1 cellular context compared by ENCODE assay signal in the genomic region with DNA sequence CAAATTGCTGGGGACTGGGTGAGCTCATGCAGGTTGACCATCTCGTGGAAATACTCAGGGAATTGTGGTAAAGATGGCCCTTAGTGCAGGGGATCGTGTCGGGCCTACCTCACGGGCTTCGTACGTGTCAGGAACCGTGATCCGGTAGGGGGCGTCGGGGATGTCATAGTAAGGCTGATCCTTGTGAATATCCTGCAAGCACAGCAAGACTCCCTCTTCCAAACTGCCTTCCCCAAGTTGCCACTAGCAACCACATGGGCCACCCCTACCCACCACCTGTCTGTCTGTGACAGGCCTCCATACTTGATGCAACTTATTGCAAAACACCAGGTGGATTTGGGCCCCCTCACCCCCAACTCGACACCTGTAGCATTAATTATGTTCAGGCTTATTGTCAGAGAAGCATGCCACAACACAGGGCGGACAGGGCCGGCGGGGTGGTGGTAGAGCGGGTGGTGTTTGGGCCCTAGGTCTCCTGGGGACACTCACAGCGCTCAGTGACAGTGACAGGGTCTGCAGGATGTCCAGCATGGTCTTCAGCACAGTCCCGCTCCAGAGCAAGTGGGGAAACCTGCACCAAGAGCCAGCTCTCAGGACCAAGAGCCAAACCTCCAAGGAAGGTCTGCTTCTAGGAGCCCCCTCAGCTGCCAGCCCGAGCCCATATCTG.
TF ChIP-seq lines count a peak whose summit lies in the region.

No MANE protein-coding gene starts in this region.

TF ChIP-seq in K562, 482 proteins besides CTCF, POLR2A, EP300 and RAD21 (continued from another document and continues in another):
- TF ChIP-seq SRF (CRISPR knock-in tag; IDR thresholded peaks at IDR 0.05), result peak in 1 of 2 experiments; percentile 56; a peak in 1 of 4 replicates
- TF ChIP-seq, protein P1, sequence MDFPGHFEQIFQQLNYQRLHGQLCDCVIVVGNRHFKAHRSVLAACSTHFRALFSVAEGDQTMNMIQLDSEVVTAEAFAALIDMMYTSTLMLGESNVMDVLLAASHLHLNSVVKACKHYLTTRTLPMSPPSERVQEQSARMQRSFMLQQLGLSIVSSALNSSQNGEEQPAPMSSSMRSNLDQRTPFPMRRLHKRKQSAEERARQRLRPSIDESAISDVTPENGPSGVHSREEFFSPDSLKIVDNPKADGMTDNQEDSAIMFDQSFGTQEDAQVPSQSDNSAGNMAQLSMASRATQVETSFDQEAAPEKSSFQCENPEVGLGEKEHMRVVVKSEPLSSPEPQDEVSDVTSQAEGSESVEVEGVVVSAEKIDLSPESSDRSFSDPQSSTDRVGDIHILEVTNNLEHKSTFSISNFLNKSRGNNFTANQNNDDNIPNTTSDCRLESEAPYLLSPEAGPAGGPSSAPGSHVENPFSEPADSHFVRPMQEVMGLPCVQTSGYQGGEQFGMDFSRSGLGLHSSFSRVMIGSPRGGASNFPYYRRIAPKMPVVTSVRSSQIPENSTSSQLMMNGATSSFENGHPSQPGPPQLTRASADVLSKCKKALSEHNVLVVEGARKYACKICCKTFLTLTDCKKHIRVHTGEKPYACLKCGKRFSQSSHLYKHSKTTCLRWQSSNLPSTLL (IDR thresholded peaks at IDR 0.05), result no peak
- 0 out of 2 replicates have a peak, but pooled peaks have one; percentile 74 for TF ChIP-seq ERF (CRISPR knock-in tag; IDR thresholded peaks at IDR 0.05)
- TF ChIP-seq GABPB1 (CRISPR knock-in tag; IDR thresholded peaks at IDR 0.05), result peak; percentile 58; the same call in 1 of the 2 replicates
- TF ChIP-seq NFXL1 (CRISPR knock-in tag; IDR thresholded peaks at IDR 0.05), result 0 out of 2 replicates have a peak, but pooled peaks have one; percentile 53
- no peak for TF ChIP-seq CHD2 (IDR thresholded peaks at IDR 0.05; ENCODE audit: low read depth, low read length)
- TF ChIP-seq, protein P2, sequence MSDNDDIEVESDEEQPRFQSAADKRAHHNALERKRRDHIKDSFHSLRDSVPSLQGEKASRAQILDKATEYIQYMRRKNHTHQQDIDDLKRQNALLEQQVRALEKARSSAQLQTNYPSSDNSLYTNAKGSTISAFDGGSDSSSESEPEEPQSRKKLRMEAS (CRISPR knock-in tag; IDR thresholded peaks at IDR 0.05), result no peak; the same call in 1 of the 2 replicates
- TF ChIP-seq MAFF (IDR thresholded peaks at IDR 0.05; ENCODE audit: low read length), result no peak
- TF ChIP-seq, protein P3, sequence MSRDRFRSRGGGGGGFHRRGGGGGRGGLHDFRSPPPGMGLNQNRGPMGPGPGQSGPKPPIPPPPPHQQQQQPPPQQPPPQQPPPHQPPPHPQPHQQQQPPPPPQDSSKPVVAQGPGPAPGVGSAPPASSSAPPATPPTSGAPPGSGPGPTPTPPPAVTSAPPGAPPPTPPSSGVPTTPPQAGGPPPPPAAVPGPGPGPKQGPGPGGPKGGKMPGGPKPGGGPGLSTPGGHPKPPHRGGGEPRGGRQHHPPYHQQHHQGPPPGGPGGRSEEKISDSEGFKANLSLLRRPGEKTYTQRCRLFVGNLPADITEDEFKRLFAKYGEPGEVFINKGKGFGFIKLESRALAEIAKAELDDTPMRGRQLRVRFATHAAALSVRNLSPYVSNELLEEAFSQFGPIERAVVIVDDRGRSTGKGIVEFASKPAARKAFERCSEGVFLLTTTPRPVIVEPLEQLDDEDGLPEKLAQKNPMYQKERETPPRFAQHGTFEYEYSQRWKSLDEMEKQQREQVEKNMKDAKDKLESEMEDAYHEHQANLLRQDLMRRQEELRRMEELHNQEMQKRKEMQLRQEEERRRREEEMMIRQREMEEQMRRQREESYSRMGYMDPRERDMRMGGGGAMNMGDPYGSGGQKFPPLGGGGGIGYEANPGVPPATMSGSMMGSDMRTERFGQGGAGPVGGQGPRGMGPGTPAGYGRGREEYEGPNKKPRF (IDR thresholded peaks at IDR 0.05; ENCODE audit: low read depth, low read length), result no peak
- no peak for TF ChIP-seq ZBTB8A (IDR thresholded peaks at IDR 0.05; ENCODE audit: partially characterized antibody)
- TF ChIP-seq TAL1 (IDR thresholded peaks at IDR 0.05), result no peak
- TF ChIP-seq, protein P4, sequence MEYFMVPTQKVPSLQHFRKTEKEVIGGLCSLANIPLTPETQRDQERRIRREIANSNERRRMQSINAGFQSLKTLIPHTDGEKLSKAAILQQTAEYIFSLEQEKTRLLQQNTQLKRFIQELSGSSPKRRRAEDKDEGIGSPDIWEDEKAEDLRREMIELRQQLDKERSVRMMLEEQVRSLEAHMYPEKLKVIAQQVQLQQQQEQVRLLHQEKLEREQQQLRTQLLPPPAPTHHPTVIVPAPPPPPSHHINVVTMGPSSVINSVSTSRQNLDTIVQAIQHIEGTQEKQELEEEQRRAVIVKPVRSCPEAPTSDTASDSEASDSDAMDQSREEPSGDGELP (CRISPR knock-in tag; IDR thresholded peaks at IDR 0.05; ENCODE audit: borderline replicate concordance), result 0 out of 2 replicates have a peak, but pooled peaks have one; percentile 15
- peak; percentile 41 for TF ChIP-seq HMGN3 (IDR thresholded peaks at IDR 0.05; ENCODE audit: borderline replicate concordance, extremely low read depth, insufficient read length, low read depth, low read length)
- TF ChIP-seq TBP (optimal IDR thresholded peaks at IDR 0.05; ENCODE audit: low read depth, low read length), result no peak
- TF ChIP-seq, protein P5, sequence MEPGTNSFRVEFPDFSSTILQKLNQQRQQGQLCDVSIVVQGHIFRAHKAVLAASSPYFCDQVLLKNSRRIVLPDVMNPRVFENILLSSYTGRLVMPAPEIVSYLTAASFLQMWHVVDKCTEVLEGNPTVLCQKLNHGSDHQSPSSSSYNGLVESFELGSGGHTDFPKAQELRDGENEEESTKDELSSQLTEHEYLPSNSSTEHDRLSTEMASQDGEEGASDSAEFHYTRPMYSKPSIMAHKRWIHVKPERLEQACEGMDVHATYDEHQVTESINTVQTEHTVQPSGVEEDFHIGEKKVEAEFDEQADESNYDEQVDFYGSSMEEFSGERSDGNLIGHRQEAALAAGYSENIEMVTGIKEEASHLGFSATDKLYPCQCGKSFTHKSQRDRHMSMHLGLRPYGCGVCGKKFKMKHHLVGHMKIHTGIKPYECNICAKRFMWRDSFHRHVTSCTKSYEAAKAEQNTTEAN (CRISPR knock-in tag; IDR thresholded peaks at IDR 0.05), result no peak
- no peak for TF ChIP-seq SMARCA5 (IDR thresholded peaks at IDR 0.05)
- TF ChIP-seq ZNF124 (CRISPR knock-in tag; IDR thresholded peaks at IDR 0.05), result no peak
- TF ChIP-seq, protein P6, sequence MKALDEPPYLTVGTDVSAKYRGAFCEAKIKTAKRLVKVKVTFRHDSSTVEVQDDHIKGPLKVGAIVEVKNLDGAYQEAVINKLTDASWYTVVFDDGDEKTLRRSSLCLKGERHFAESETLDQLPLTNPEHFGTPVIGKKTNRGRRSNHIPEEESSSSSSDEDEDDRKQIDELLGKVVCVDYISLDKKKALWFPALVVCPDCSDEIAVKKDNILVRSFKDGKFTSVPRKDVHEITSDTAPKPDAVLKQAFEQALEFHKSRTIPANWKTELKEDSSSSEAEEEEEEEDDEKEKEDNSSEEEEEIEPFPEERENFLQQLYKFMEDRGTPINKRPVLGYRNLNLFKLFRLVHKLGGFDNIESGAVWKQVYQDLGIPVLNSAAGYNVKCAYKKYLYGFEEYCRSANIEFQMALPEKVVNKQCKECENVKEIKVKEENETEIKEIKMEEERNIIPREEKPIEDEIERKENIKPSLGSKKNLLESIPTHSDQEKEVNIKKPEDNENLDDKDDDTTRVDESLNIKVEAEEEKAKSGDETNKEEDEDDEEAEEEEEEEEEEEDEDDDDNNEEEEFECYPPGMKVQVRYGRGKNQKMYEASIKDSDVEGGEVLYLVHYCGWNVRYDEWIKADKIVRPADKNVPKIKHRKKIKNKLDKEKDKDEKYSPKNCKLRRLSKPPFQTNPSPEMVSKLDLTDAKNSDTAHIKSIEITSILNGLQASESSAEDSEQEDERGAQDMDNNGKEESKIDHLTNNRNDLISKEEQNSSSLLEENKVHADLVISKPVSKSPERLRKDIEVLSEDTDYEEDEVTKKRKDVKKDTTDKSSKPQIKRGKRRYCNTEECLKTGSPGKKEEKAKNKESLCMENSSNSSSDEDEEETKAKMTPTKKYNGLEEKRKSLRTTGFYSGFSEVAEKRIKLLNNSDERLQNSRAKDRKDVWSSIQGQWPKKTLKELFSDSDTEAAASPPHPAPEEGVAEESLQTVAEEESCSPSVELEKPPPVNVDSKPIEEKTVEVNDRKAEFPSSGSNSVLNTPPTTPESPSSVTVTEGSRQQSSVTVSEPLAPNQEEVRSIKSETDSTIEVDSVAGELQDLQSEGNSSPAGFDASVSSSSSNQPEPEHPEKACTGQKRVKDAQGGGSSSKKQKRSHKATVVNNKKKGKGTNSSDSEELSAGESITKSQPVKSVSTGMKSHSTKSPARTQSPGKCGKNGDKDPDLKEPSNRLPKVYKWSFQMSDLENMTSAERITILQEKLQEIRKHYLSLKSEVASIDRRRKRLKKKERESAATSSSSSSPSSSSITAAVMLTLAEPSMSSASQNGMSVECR (CRISPR knock-in tag; IDR thresholded peaks at IDR 0.05), result peak; percentile 34; the same call in 1 of the 2 replicates
- no peak for TF ChIP-seq THRAP3 (IDR thresholded peaks at IDR 0.05; ENCODE audit: borderline replicate concordance)
- no peak for TF ChIP-seq SOX6 (IDR thresholded peaks at IDR 0.05)
- no peak for TF ChIP-seq ZNF324 (CRISPR knock-in tag; IDR thresholded peaks at IDR 0.05)
- no peak for TF ChIP-seq PHTF2 (CRISPR knock-in tag; IDR thresholded peaks at IDR 0.05)
- TF ChIP-seq ZNF143 (CRISPR knock-in tag; IDR thresholded peaks at IDR 0.05), result no peak
- TF ChIP-seq ZNF232 (CRISPR knock-in tag; IDR thresholded peaks at IDR 0.05), result no peak
- peak in 1 of 2 experiments; percentile 45; a peak in 1 of 4 replicates for TF ChIP-seq FOXA3 (CRISPR knock-in tag; conservative IDR thresholded peaks at IDR 0.05 in 1 of 2, IDR thresholded peaks at IDR 0.05 in 1 of 2)
- no peak for TF ChIP-seq PTBP1 (IDR thresholded peaks at IDR 0.05; ENCODE audit: low read depth, low read length)
- TF ChIP-seq ZNF57 (CRISPR knock-in tag; IDR thresholded peaks at IDR 0.05), result 0 out of 2 replicates have a peak, but pooled peaks have one; percentile 74
- TF ChIP-seq, protein P7, sequence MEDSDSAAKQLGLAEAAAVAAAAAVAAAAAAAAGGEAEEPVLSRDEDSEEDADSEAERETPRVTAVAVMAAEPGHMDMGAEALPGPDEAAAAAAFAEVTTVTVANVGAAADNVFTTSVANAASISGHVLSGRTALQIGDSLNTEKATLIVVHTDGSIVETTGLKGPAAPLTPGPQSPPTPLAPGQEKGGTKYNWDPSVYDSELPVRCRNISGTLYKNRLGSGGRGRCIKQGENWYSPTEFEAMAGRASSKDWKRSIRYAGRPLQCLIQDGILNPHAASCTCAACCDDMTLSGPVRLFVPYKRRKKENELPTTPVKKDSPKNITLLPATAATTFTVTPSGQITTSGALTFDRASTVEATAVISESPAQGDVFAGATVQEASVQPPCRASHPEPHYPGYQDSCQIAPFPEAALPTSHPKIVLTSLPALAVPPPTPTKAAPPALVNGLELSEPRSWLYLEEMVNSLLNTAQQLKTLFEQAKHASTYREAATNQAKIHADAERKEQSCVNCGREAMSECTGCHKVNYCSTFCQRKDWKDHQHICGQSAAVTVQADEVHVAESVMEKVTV (CRISPR knock-in tag; IDR thresholded peaks at IDR 0.05), result 0 out of 2 replicates have a peak, but pooled peaks have one; percentile 12
- TF ChIP-seq, protein P8, sequence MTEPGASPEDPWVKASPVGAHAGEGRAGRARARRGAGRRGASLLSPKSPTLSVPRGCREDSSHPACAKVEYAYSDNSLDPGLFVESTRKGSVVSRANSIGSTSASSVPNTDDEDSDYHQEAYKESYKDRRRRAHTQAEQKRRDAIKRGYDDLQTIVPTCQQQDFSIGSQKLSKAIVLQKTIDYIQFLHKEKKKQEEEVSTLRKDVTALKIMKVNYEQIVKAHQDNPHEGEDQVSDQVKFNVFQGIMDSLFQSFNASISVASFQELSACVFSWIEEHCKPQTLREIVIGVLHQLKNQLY (CRISPR knock-in tag; conservative IDR thresholded peaks at IDR 0.05), result 0 out of 4 replicates have a peak, but pooled peaks of 1 of the 2 experiments have one; percentile 52
- TF ChIP-seq, protein P9, sequence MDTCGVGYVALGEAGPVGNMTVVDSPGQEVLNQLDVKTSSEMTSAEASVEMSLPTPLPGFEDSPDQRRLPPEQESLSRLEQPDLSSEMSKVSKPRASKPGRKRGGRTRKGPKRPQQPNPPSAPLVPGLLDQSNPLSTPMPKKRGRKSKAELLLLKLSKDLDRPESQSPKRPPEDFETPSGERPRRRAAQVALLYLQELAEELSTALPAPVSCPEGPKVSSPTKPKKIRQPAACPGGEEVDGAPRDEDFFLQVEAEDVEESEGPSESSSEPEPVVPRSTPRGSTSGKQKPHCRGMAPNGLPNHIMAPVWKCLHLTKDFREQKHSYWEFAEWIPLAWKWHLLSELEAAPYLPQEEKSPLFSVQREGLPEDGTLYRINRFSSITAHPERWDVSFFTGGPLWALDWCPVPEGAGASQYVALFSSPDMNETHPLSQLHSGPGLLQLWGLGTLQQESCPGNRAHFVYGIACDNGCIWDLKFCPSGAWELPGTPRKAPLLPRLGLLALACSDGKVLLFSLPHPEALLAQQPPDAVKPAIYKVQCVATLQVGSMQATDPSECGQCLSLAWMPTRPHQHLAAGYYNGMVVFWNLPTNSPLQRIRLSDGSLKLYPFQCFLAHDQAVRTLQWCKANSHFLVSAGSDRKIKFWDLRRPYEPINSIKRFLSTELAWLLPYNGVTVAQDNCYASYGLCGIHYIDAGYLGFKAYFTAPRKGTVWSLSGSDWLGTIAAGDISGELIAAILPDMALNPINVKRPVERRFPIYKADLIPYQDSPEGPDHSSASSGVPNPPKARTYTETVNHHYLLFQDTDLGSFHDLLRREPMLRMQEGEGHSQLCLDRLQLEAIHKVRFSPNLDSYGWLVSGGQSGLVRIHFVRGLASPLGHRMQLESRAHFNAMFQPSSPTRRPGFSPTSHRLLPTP (IDR thresholded peaks at IDR 0.05; ENCODE audit: borderline replicate concordance, extremely low read depth, insufficient read length), result no peak
- no peak for TF ChIP-seq EGR1 (conservative IDR thresholded peaks at IDR 0.05)
- TF ChIP-seq SMARCB1 (IDR thresholded peaks at IDR 0.05; ENCODE audit: insufficient read length, low read depth), result no peak
- TF ChIP-seq MTA1 (IDR thresholded peaks at IDR 0.05; ENCODE audit: borderline replicate concordance), result no peak
- TF ChIP-seq HIVEP1 (CRISPR knock-in tag; IDR thresholded peaks at IDR 0.05), result 0 out of 2 replicates have a peak, but pooled peaks have one; percentile 32
- TF ChIP-seq, protein P10, sequence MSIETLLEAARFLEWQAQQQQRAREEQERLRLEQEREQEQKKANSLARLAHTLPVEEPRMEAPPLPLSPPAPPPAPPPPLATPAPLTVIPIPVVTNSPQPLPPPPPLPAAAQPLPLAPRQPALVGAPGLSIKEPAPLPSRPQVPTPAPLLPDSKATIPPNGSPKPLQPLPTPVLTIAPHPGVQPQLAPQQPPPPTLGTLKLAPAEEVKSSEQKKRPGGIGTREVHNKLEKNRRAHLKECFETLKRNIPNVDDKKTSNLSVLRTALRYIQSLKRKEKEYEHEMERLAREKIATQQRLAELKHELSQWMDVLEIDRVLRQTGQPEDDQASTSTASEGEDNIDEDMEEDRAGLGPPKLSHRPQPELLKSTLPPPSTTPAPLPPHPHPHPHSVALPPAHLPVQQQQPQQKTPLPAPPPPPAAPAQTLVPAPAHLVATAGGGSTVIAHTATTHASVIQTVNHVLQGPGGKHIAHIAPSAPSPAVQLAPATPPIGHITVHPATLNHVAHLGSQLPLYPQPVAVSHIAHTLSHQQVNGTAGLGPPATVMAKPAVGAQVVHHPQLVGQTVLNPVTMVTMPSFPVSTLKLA (conservative IDR thresholded peaks at IDR 0.05), result no peak
- TF ChIP-seq ZNF444 (CRISPR knock-in tag; IDR thresholded peaks at IDR 0.05), result no peak
- no peak for TF ChIP-seq CBX3 (IDR thresholded peaks at IDR 0.05; ENCODE audit: borderline replicate concordance in 1 of 2, low read length in 2 of 2)
- TF ChIP-seq TAF1 (IDR thresholded peaks at IDR 0.05; ENCODE audit: control insufficient read depth, extremely low read depth, insufficient read depth, low read length, severe bottlenecking), result no peak
- no peak for TF ChIP-seq NFATC3 (IDR thresholded peaks at IDR 0.05)
- peak; percentile 41 to 75; a peak in 1 of 4 replicates for TF ChIP-seq TEAD1 (CRISPR knock-in tag; IDR thresholded peaks at IDR 0.05)
